ENCODE assay signal across 9 cellular contexts in genomic region chr11:61445535-61445934, GRCh38. TPM values are rescaled to one million over a fixed set of nuclear protein-coding genes. Genes with fewer than 3 reads are reported as not detected.
A peak's percentile ranks its signal among the peaks of the same experiment; 100 is the strongest.
DNase-seq lines count a peak whose midpoint lies in the region; ATAC-seq and TF ChIP-seq lines count a peak whose summit lies in the region.
"Had no signal": no experiment of that assay in that cellular context is flagged by ENCODE, and none has a peak within 500 bp of the region (broad histone marks: within the 10 kb centered on the region; RNA-seq: fewer than 3 reads in every experiment).

No MANE protein-coding gene starts in this region.

- WGBS in transverse colon (ENCODE audit: low coverage in 1 of 2), 2 donors: 49 to 68% methylated on average over 2 to 4 of the region's 4 CpGs

- H3K9me3 ChIP-seq in OCI-LY1 (ENCODE audit: low read length): no peaks in the 10 kb centered on the region
- H3K9me3 ChIP-seq in transverse colon: no peaks in the 10 kb centered on the region

- in situ Hi-C loops in transverse colon (cut with MboI; ENCODE audit: low pct_ligation_motif_present in 1 of 4, low pct_unique_long_range_greater_than_20kb in 1 of 4, low sequenced_read_pairs in 3 of 4): no loop called here

- H3K4me1 ChIP-seq in OCI-LY1 (ENCODE audit: insufficient read depth, low read length, severe bottlenecking): no peaks in the 10 kb centered on the region
- peaks cover 4 to 31% (median 8%) of the 10 kb centered on the region in 4 donors for H3K4me1 ChIP-seq in transverse colon

- H3K4me2 ChIP-seq in OCI-LY1 (ENCODE audit: low read length): no peak overlapping the region

- no peaks in the 10 kb centered on the region for H3F3A ChIP-seq in OCI-LY1 (ENCODE audit: insufficient read depth, low read length)

- no peak overlapping the region for H3K4me3 ChIP-seq in OCI-LY1 (ENCODE audit: low read depth, low read length, poor library complexity, severe bottlenecking)
- H3K4me3 ChIP-seq in transverse colon: no peak overlapping the region
- H3K4me3 ChIP-seq: K562 had no signal

- no peaks in the 10 kb centered on the region; the same call in 1 of the 2 replicates for H3K79me2 ChIP-seq in OCI-LY1 (ENCODE audit: insufficient read depth, low read length)

- no peaks in the 10 kb centered on the region for H3K9me3 Mint-ChIP-seq in activated CD4-positive, alpha-beta memory T cell treated with anti-CD3 and anti-CD28 coated beads, Interleukin-2, amount 10 ng/mL, durations not matched to agents 7 days and 5 days
- H3K9me3 Mint-ChIP-seq in activated CD4-positive, alpha-beta memory T cell treated with anti-CD3 and anti-CD28 coated beads for 36 hours: no peaks in the 10 kb centered on the region

- H3K9me2 ChIP-seq in OCI-LY1 (ENCODE audit: low read depth, low read length): no peaks in the 10 kb centered on the region

- H3K27ac Mint-ChIP-seq in activated CD4-positive, alpha-beta memory T cell treated with anti-CD3 and anti-CD28 coated beads, Interleukin-2, amount 10 ng/mL, durations not matched to agents 7 days and 5 days: peak overlapping the region; percentile 7
- H3K27ac Mint-ChIP-seq in activated CD4-positive, alpha-beta memory T cell treated with anti-CD3 and anti-CD28 coated beads for 36 hours: no peak overlapping the region

- peak overlapping the region; percentile 10 for H3K27ac ChIP-seq in OCI-LY1 (ENCODE audit: low read depth, low read length, poor library complexity, severe bottlenecking)
- peak overlapping the region in 3 of 4 donors; percentile 22 to 65 (median 43) for H3K27ac ChIP-seq in transverse colon

- POLR2A ChIA-PET in activated CD4-positive, alpha-beta memory T cell treated with anti-CD3 and anti-CD28 coated beads, Interleukin-2, amount 10 ng/mL, durations not matched to agents 7 days and 5 days (lab: Charles Lee): interaction anchor here (1.0 to 3.3 kb wide), 5 partner anchors 10 to 110 kb away, joined by 3 to 24 read pairs (median 7); partner anchors contain the start of genes CPSF7, CYB561A3, SDHAF2 and TMEM138
- POLR2A ChIA-PET in activated CD4-positive, alpha-beta memory T cell treated with anti-CD3 and anti-CD28 coated beads for 36 hours (lab: Charles Lee): interaction anchor here (3.0 kb wide), 1 partner anchor 16 kb away, joined by 28 read pairs; the partner anchor contains the start of genes CPSF7 and SDHAF2
- POLR2A ChIA-PET in HEK293T (lab: Yijun Ruan, JAX): interaction anchor here (1.2 to 1.7 kb wide), 2 partner anchors 16 to 81 kb away, joined by 4 to 9 read pairs; partner anchors contain the start of genes CPSF7 and SDHAF2

- no peaks in the 10 kb centered on the region for H4K20me1 ChIP-seq in OCI-LY1 (ENCODE audit: insufficient read depth, low read length)

- no peak for DNase-seq in activated CD4-positive, alpha-beta memory T cell treated with anti-CD3 and anti-CD28 coated beads, Interleukin-2, amount 10 ng/mL, durations not matched to agents 7 days and 5 days
- DNase-seq in activated CD4-positive, alpha-beta memory T cell treated with anti-CD3 and anti-CD28 coated beads for 36 hours: no peak
- DNase-seq in left lobe of liver (ENCODE audit: low spot score): no peak
- DNase-seq in transverse colon: no peak
- no peak for DNase-seq in NOMO-1 treated with dmso at 0.1 percent for 144 hours (lab: John Stamatoyannopoulos, UW; ENCODE audit: unreplicated experiment)
- DNase-seq in HEK293T (ENCODE audit: extremely low spot score): no peak

- CTCF ChIA-PET in activated CD4-positive, alpha-beta memory T cell treated with anti-CD3 and anti-CD28 coated beads, Interleukin-2, amount 10 ng/mL, durations not matched to agents 7 days and 5 days (lab: Charles Lee): interaction anchor here (0.7 to 6.8 kb wide), 24 partner anchors 10 to 288 kb away, joined by 3 to 86 read pairs (median 6); partner anchors contain the start of genes CPSF7, LRRC10B, SDHAF2 and TMEM138
- CTCF ChIA-PET in activated CD4-positive, alpha-beta memory T cell treated with anti-CD3 and anti-CD28 coated beads for 36 hours (lab: Charles Lee): interaction anchor here (0.8 to 6.2 kb wide), 29 partner anchors 10 to 352 kb away, joined by 3 to 101 read pairs (median 9); partner anchors contain the start of genes CPSF7, LRRC10B, SDHAF2 and TMEM216
- CTCF ChIA-PET in HEK293T (lab: Yijun Ruan, JAX): interaction anchor here (0.5 to 3.6 kb wide), 12 partner anchors 10 to 1041 kb away, joined by 3 to 36 read pairs (median 4); no protein-coding TSS in a partner anchor

- no peak overlapping the region for H3K9ac ChIP-seq in OCI-LY1 (ENCODE audit: low read length)

- TF ChIP-seq POLR2A in transverse colon (IDR thresholded peaks at IDR 0.05): no peak

- no peak for TF ChIP-seq EP300 in transverse colon (IDR thresholded peaks at IDR 0.05; ENCODE audit: low read depth)

- TF ChIP-seq CTCF in OCI-LY1 (IDR thresholded peaks at IDR 0.05; ENCODE audit: low read length): no peak
- no peak for TF ChIP-seq CTCF in transverse colon (IDR thresholded peaks at IDR 0.05)

- peaks cover 61% of the 10 kb centered on the region for H3K36me3 Mint-ChIP-seq in activated CD4-positive, alpha-beta memory T cell treated with anti-CD3 and anti-CD28 coated beads, Interleukin-2, amount 10 ng/mL, durations not matched to agents 7 days and 5 days (ENCODE audit: low read depth)
- H3K36me3 Mint-ChIP-seq in activated CD4-positive, alpha-beta memory T cell treated with anti-CD3 and anti-CD28 coated beads for 36 hours: peaks cover 54% of the 10 kb centered on the region

- intact Hi-C loops in activated CD4-positive, alpha-beta memory T cell treated with anti-CD3 and anti-CD28 coated beads for 36 hours (cut with micrococcal nuclease): no loop called here
- intact Hi-C loops in transverse colon (cut with DNase I; ENCODE audit: low total_unique reads): loop anchor here (5.0 kb wide), 1 partner anchor 142 kb away; no protein-coding TSS in a partner anchor

- peaks cover 89% of the 10 kb centered on the region for H3K36me3 ChIP-seq in OCI-LY1 (ENCODE audit: insufficient read depth, low read length)
- peaks cover 0 to 15% (median 4%) of the 10 kb centered on the region in 4 donors for H3K36me3 ChIP-seq in transverse colon

- H3K27me3 Mint-ChIP-seq in activated CD4-positive, alpha-beta memory T cell treated with anti-CD3 and anti-CD28 coated beads, Interleukin-2, amount 10 ng/mL, durations not matched to agents 7 days and 5 days: no peaks in the 10 kb centered on the region
- no peaks in the 10 kb centered on the region for H3K27me3 Mint-ChIP-seq in activated CD4-positive, alpha-beta memory T cell treated with anti-CD3 and anti-CD28 coated beads for 36 hours

- no peak overlapping the region for H2AFZ ChIP-seq in OCI-LY1 (ENCODE audit: low read length)

- H3K4me1 Mint-ChIP-seq in activated CD4-positive, alpha-beta memory T cell treated with anti-CD3 and anti-CD28 coated beads, Interleukin-2, amount 10 ng/mL, durations not matched to agents 7 days and 5 days: peaks cover 19% of the 10 kb centered on the region
- H3K4me1 Mint-ChIP-seq in activated CD4-positive, alpha-beta memory T cell treated with anti-CD3 and anti-CD28 coated beads for 36 hours (ENCODE audit: low read depth): peaks cover 44% of the 10 kb centered on the region

- H3K27me3 ChIP-seq in OCI-LY1 (ENCODE audit: insufficient read depth, low read length) (no peaks in the 10 kb centered on the region), transverse colon (no peaks in the 10 kb centered on the region)

- H3K4me3 Mint-ChIP-seq in activated CD4-positive, alpha-beta memory T cell treated with anti-CD3 and anti-CD28 coated beads, Interleukin-2, amount 10 ng/mL, durations not matched to agents 7 days and 5 days: no peak overlapping the region
- H3K4me3 Mint-ChIP-seq in activated CD4-positive, alpha-beta memory T cell treated with anti-CD3 and anti-CD28 coated beads for 36 hours: no peak overlapping the region

- ATAC-seq in left lobe of liver (peak; percentile 6), GM21381 (IDR thresholded peaks at IDR 0.05; ENCODE audit: unreplicated experiment) (no peak)

TF ChIP-seq in HEK293T, 16 proteins besides CTCF, POLR2A, EP300 and RAD21 (continues in another document):
- TF ChIP-seq LEF1 (IDR thresholded peaks at IDR 0.05; ENCODE audit: borderline replicate concordance) (no peak), ELF4 (IDR thresholded peaks at IDR 0.05) (no peak), SP1 (IDR thresholded peaks at IDR 0.05) (no peak), PKNOX1 (IDR thresholded peaks at IDR 0.05) (no peak), SUZ12 (IDR thresholded peaks at IDR 0.05) (no peak), FOXA1 (IDR thresholded peaks at IDR 0.05) (no peak), FOXK2 (IDR thresholded peaks at IDR 0.05) (no peak), L3MBTL2 (conservative IDR thresholded peaks at IDR 0.05) (no peak), NFRKB (IDR thresholded peaks at IDR 0.05) (no peak), ARNT (IDR thresholded peaks at IDR 0.05) (no peak), CTBP1 (IDR thresholded peaks at IDR 0.05; ENCODE audit: borderline replicate concordance) (no peak), FOXM1 (IDR thresholded peaks at IDR 0.05; ENCODE audit: borderline replicate concordance) (no peak)

RNA-seq across cellular contexts. Expression of gene SDHAF2, which starts 15.6 kb away (rescaled TPM):
- total RNA-seq in activated CD4-positive, alpha-beta memory T cell treated with anti-CD3 and anti-CD28 coated beads, Interleukin-2, amount 10 ng/mL, durations not matched to agents 7 days and 5 days: 10 to 100 TPM; 47.3 to 47.5 TPM
- total RNA-seq in activated CD4-positive, alpha-beta memory T cell treated with anti-CD3 and anti-CD28 coated beads for 36 hours: 10 to 100 TPM; 31.4 to 35.4 TPM
- total RNA-seq in left lobe of liver (18.8 TPM), transverse colon (100 to 1,000 TPM in 1 of 4 donors, 10 to 100 TPM in 3; 65.8 to 122 (median 81.4) TPM)

RNA-seq across cellular contexts. Expression of gene CPSF7, which starts 15.8 kb away (rescaled TPM):
- total RNA-seq in activated CD4-positive, alpha-beta memory T cell treated with anti-CD3 and anti-CD28 coated beads, Interleukin-2, amount 10 ng/mL, durations not matched to agents 7 days and 5 days: 10 to 100 TPM; 89.6 to 90.2 TPM
- 100 to 1,000 TPM in 1 of 2 experiments, 10 to 100 TPM in 1; 90.9 to 100 TPM for total RNA-seq in activated CD4-positive, alpha-beta memory T cell treated with anti-CD3 and anti-CD28 coated beads for 36 hours
- total RNA-seq in left lobe of liver: 34.0 TPM
- total RNA-seq in transverse colon: 10 to 100 TPM; 43.6 to 65.1 (median 53.7) TPM

RNA-seq across cellular contexts. Expression of gene TMEM216, which starts 53.1 kb away (rescaled TPM):
- total RNA-seq in activated CD4-positive, alpha-beta memory T cell treated with anti-CD3 and anti-CD28 coated beads, Interleukin-2, amount 10 ng/mL, durations not matched to agents 7 days and 5 days: 1 to 10 TPM; 7.6 to 9.3 TPM
- 1 to 10 TPM; 9.2 to 10.0 TPM for total RNA-seq in activated CD4-positive, alpha-beta memory T cell treated with anti-CD3 and anti-CD28 coated beads for 36 hours
- total RNA-seq in left lobe of liver (1.7 TPM), transverse colon (10 to 100 TPM in 3 of 4 donors, 1 to 10 TPM in 1; 1.9 to 32.8 (median 14.6) TPM)
